8 cellular contexts compared by ENCODE assay signal in the genomic region with DNA sequence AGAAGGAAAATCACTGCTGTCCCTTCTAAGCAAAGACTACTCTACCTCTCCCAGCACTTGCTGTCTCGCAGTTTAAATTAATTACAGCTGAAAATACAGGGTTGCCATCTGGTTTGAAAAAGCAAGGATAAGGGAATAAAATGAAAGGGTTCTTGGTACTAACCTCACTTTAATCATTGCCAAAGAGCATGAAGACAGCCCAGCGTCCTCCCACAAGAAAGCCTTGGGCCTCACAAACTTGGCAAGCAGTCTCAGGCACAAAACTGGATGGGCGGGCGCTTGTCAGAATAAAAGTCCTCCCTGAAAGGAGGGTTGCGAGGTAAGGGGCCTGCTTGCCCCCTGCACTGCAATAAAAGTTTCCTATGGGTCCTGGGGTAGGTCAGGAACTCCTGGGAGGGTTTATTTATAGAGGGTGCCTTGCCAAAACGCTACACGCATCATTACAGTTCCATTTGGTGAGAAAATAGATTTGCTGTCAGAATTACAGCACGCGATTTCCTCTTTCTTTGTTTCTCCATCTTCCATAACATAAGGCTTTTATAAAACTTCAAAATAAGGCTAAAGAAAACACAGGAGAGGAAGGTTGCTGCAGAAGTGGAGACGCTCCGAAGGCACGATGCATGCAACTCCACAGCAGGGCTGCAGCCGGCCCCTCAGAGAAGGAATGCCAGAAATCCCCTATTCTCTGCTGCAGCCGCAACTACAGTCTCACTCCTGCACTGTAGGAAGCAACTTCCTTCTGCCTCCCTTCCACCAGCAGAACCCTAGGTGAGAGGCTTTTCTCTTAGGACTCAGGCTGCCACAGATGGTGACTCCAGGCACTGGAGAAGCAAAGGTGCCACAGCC.
DNase-seq lines count a peak whose midpoint lies in the region; ATAC-seq, FAIRE-seq and TF ChIP-seq lines count a peak whose summit lies in the region.

No MANE protein-coding gene starts in this region.

- dilution Hi-C loops in mammary epithelial cell (cut with HindIII; ENCODE audit: low sequenced_read_pairs) = no loop called here

- peaks cover 29% of the 10 kb centered on the region for H3K4me1 ChIP-seq in mammary epithelial cell (ENCODE audit: insufficient read depth, low read length)
- H3K4me1 ChIP-seq in small intestine (ENCODE audit: control insufficient read depth in 2 of 2, insufficient read depth in 1 of 2, low read depth in 1 of 2, low read length in 1 of 2) = peaks cover 3 to 11% of the 10 kb centered on the region in 2 donors

- no peak for TF ChIP-seq CTCF in mammary epithelial cell (conservative IDR thresholded peaks at IDR 0.05 in 1 of 2, IDR thresholded peaks at IDR 0.05 in 1 of 2; ENCODE audit: extremely low read depth in 1 of 2, insufficient read depth in 1 of 2, low read depth in 1 of 2, low read length in 2 of 2)

- peaks cover 60% of the 10 kb centered on the region for H3K4me1 Mint-ChIP-seq in activated T-cell treated with anti-CD3 and anti-CD28 coated beads, Interleukin-2, amount 50 U/mL, for 72 hours (ENCODE audit: low read depth)

- H3K27me3 ChIP-seq in mammary epithelial cell (ENCODE audit: insufficient read depth, low read length) (no peaks in the 10 kb centered on the region), small intestine (ENCODE audit: control insufficient read depth in 2 of 2, insufficient read depth in 2 of 2, low read length in 2 of 2) (no peaks in the 10 kb centered on the region)

- peak overlapping the region; percentile 20 to 37 (median 20) for H3K4me3 ChIP-seq in mammary epithelial cell (replicated peaks in 1 of 3; ENCODE audit: insufficient read depth in 1 of 3, low read depth in 2 of 3, low read length in 3 of 3)
- H3K4me3 ChIP-seq in small intestine (ENCODE audit: low read depth in 1 of 2, low read length in 2 of 2) = no peak overlapping the region

- DNase-seq in activated T-cell treated with anti-CD3 and anti-CD28 coated beads, Interleukin-2, amount 50 U/mL, for 72 hours = no peak
- no peak for DNase-seq in activated T-cell treated with anti-CD3 and anti-CD28 coated beads, Interleukin-2, amount 50 U/mL, for 1 hour
- DNase-seq in NCI-H345 treated with DMSO at 0.1 percent for 48 hours (lab: John Stamatoyannopoulos, UW; ENCODE audit: unreplicated experiment) (peak; percentile 19), mammary epithelial cell (peak; percentile 63), iris pigment epithelial cell (ENCODE audit: low read depth) (peak; percentile 90), small intestine (peak; percentile 41), NCI-H1436 treated with DMSO at 0.1 percent for 48 hours (lab: John Stamatoyannopoulos, UW) (no peak)

- no peak overlapping the region for H3K27ac Mint-ChIP-seq in activated T-cell treated with anti-CD3 and anti-CD28 coated beads, Interleukin-2, amount 50 U/mL, for 72 hours

- H3K4me2 ChIP-seq in mammary epithelial cell (ENCODE audit: insufficient read depth, low read depth, low read length) = peak overlapping the region; percentile 88

- H3K27ac ChIP-seq in mammary epithelial cell (ENCODE audit: insufficient read depth, low read depth, low read length) (peak overlapping the region; percentile 47), small intestine (ENCODE audit: low read depth in 1 of 2, low read length in 1 of 2) (peak overlapping the region in 1 of 2 donors; percentile 69)

- H3K36me3 Mint-ChIP-seq in activated T-cell treated with anti-CD3 and anti-CD28 coated beads, Interleukin-2, amount 50 U/mL, for 72 hours (ENCODE audit: insufficient read depth in 2 of 2) = peaks cover 0 to 6% of the 10 kb centered on the region in 2 donors

- no peak for FAIRE-seq in small intestine (lab: Jason Lieb, UNC)

- peak overlapping the region; percentile 56 to 69 for H3K4me3 Mint-ChIP-seq in activated T-cell treated with anti-CD3 and anti-CD28 coated beads, Interleukin-2, amount 50 U/mL, for 72 hours

- H2AFZ ChIP-seq in mammary epithelial cell (ENCODE audit: low read depth, low read length) = peak overlapping the region; percentile 24

- BruUV-seq in mammary epithelial cell (replicated peaks; lab: Mats Ljungman, UMichigan) = no TSS peak

- CTCF ChIA-PET in mammary epithelial cell (lab: Charles Lee; ENCODE audit: low non-redundant PET) = no interaction called here

- no peaks in the 10 kb centered on the region for H3K36me3 ChIP-seq in mammary epithelial cell (ENCODE audit: insufficient read depth, low read length)
- H3K36me3 ChIP-seq in small intestine (ENCODE audit: control insufficient read depth in 2 of 2, insufficient read depth in 2 of 2, low read length in 2 of 2) = no peaks in the 10 kb centered on the region

- H3K9me3 Mint-ChIP-seq in activated T-cell treated with anti-CD3 and anti-CD28 coated beads, Interleukin-2, amount 50 U/mL, for 72 hours = no peaks in the 10 kb centered on the region

- in situ Hi-C loops in mammary epithelial cell (cut with MboI; ENCODE audit: low sequenced_read_pairs in 2 of 2) = no loop called here

- peak in 1 of 2 donors; percentile 20 for ATAC-seq in activated T-cell treated with anti-CD3 and anti-CD28 coated beads, Interleukin-2, amount 50 U/mL, for 72 hours (replicated peaks in 1 of 2)
- no peak for ATAC-seq in HG02973 (IDR thresholded peaks at IDR 0.05; ENCODE audit: unreplicated experiment)

- intact Hi-C loops in mammary epithelial cell (cut with micrococcal nuclease) = loop anchor here (10.0 kb wide), 1 partner anchor 222 kb away; no protein-coding TSS in a partner anchor

- H3K9ac ChIP-seq in mammary epithelial cell (ENCODE audit: insufficient read depth, low read length) = peak overlapping the region; percentile 47

- H3K79me2 ChIP-seq in mammary epithelial cell (ENCODE audit: insufficient read depth, low read length) = peaks cover 92% of the 10 kb centered on the region

- H3K27me3 Mint-ChIP-seq in activated T-cell treated with anti-CD3 and anti-CD28 coated beads, Interleukin-2, amount 50 U/mL, for 72 hours (ENCODE audit: low read depth) = no peaks in the 10 kb centered on the region

- WGBS in mammary epithelial cell (ENCODE audit: low coverage, missing lambda C conversion rate) = 18% methylated on average over 13 of the region's 14 CpGs
- WGBS in small intestine, 3 donors = 9 to 23% (median 15%) methylated on average over 14 of the region's 14 CpGs

- H3K9me3 ChIP-seq in mammary epithelial cell (replicated peaks; ENCODE audit: insufficient read depth, low read length) (no peaks in the 10 kb centered on the region), small intestine (ENCODE audit: control insufficient read depth, low read depth) (no peaks in the 10 kb centered on the region)

- H4K20me1 ChIP-seq in mammary epithelial cell (ENCODE audit: insufficient read depth, low read length) = no peaks in the 10 kb centered on the region

Comparison
In these comparisons a context has a peak if more than half of its experiments do, and no peak if none do; other contexts are left out.
1. DNase-seq: peak in NCI-H345 treated with DMSO at 0.1 percent for 48 hours (single experiment), mammary epithelial cell (single experiment), iris pigment epithelial cell (single experiment) and small intestine (single experiment); none in activated T-cell treated with anti-CD3 and anti-CD28 coated beads, Interleukin-2, amount 50 U/mL, for 72 hours (0 of 2), activated T-cell treated with anti-CD3 and anti-CD28 coated beads, Interleukin-2, amount 50 U/mL, for 1 hour (single experiment) and NCI-H1436 treated with DMSO at 0.1 percent for 48 hours (single experiment).
2. H3K4me3 ChIP-seq: peak in mammary epithelial cell (3 of 3); none in small intestine (0 of 2).